1 cellular context compared by ENCODE assay signal in the genomic region with DNA sequence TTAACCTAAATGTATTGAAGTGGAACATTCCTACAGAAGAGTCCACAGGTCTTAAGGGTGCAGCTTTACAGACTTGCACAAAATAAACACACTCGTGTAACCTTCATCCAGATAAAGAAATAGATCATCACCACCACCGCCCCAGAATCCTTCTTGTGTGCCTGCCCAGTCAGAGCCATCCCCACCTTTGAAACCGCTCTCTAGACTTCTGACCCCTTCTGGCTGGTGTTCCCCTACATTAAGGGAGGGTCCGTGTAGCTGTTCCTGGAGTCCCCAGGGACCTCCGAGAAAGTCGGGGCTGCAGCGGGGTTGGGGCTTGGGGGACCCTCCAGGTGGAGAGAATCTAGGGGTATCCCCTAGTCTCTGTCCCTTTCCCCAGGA.
TF ChIP-seq lines count a peak whose summit lies in the region.

No MANE protein-coding gene starts in this region.

TF ChIP-seq in SK-N-SH, 30 proteins besides CTCF, POLR2A, EP300 and RAD21 (continued from another document):
- no peak for TF ChIP-seq IRF3 (IDR thresholded peaks at IDR 0.05; ENCODE audit: low read depth, low read length)
- no peak for TF ChIP-seq USF2 (IDR thresholded peaks at IDR 0.05; ENCODE audit: borderline replicate concordance, low read depth, low read length)
- no peak for TF ChIP-seq CHD2 (IDR thresholded peaks at IDR 0.05; ENCODE audit: low read length, partially characterized antibody)
- TF ChIP-seq REST (IDR thresholded peaks at IDR 0.05; ENCODE audit: low read depth, low read length), result no peak
- TF ChIP-seq MXI1 (IDR thresholded peaks at IDR 0.05; ENCODE audit: low read depth, low read length), result no peak
- TF ChIP-seq NFIC (IDR thresholded peaks at IDR 0.05; ENCODE audit: borderline replicate concordance), result no peak
- TF ChIP-seq TCF12 (IDR thresholded peaks at IDR 0.05), result no peak
- no peak for TF ChIP-seq TEAD4 (IDR thresholded peaks at IDR 0.05; ENCODE audit: borderline replicate concordance, insufficient read depth)
- no peak for TF ChIP-seq NRF1 (IDR thresholded peaks at IDR 0.05; ENCODE audit: low read depth, low read length)
- TF ChIP-seq EZH2phosphoT487 (IDR thresholded peaks at IDR 0.05; ENCODE audit: borderline replicate concordance, low read depth), result no peak
